In genomic region chr9:125650271-125650737, GRCh38 we compare ENCODE assay signal across 8 cellular contexts. TPM values are rescaled to one million over a fixed set of nuclear protein-coding genes. Genes with fewer than 3 reads are reported as not detected.
DNase-seq lines count a peak whose midpoint lies in the region; ATAC-seq lines count a peak whose summit lies in the region.

No MANE protein-coding gene starts in this region.

- H3K27ac ChIP-seq in SJSA1: peak overlapping the region; percentile 84

- peaks cover 36% of the 10 kb centered on the region for H3K4me1 ChIP-seq in SJSA1 (replicated peaks)

- H3K27me3 ChIP-seq in SJSA1 (replicated peaks): no peaks in the 10 kb centered on the region

- no peaks in the 10 kb centered on the region for H3K9me3 ChIP-seq in SJSA1 (replicated peaks)

- ATAC-seq in HG03039 (IDR thresholded peaks at IDR 0.05; ENCODE audit: unreplicated experiment): peak; percentile 60

- DNase-seq in stimulated activated CD4-positive, alpha-beta T cell treated with anti-CD3 and anti-CD28 coated beads, Interleukin-1b, Interleukin-23, amount 100 ng/mL, for 48 hours: peak; percentile 34
- DNase-seq in stimulated activated CD4-positive, alpha-beta T cell treated with anti-CD3 and anti-CD28 coated beads, Interleukin-4, amount 100 ng/mL, for 1 hour: no peak
- DNase-seq in SJSA1 (ENCODE audit: low read depth in 1 of 2, low spot score in 2 of 2) (peak in 1 of 2 experiments; percentile 36), globus pallidus (ENCODE audit: low spot score) (peak; percentile 35), foreskin melanocyte (no peak), NCI-H1417 treated with DMSO at 0.1 percent for 48 hours (lab: John Stamatoyannopoulos, UW) (no peak), D341Med (ENCODE audit: low spot score) (no peak)

- H3K4me3 ChIP-seq in SJSA1: no peak overlapping the region

- peaks cover 3% of the 10 kb centered on the region; the same call in 1 of the 2 replicates for H3K36me3 ChIP-seq in SJSA1

RNA-seq across cellular contexts. Expression of gene MAPKAP1, which starts 56.7 kb away (rescaled TPM):
- total RNA-seq in SJSA1 (2014; rRNA removed; shearing (Covaris generic)): 76.2 and 88.5 TPM in 2 replicates

Comparison
In these comparisons a context has a peak if more than half of its experiments do, and no peak if none do; other contexts are left out.
1. DNase-seq: peak in stimulated activated CD4-positive, alpha-beta T cell treated with anti-CD3 and anti-CD28 coated beads, Interleukin-1b, Interleukin-23, amount 100 ng/mL, for 48 hours (single experiment) and globus pallidus (single experiment); none in stimulated activated CD4-positive, alpha-beta T cell treated with anti-CD3 and anti-CD28 coated beads, Interleukin-4, amount 100 ng/mL, for 1 hour (single experiment), foreskin melanocyte (single experiment), NCI-H1417 treated with DMSO at 0.1 percent for 48 hours (single experiment) and D341Med (single experiment).